Comparison of ENCODE assay signal across 8 cellular contexts in the genomic region with DNA sequence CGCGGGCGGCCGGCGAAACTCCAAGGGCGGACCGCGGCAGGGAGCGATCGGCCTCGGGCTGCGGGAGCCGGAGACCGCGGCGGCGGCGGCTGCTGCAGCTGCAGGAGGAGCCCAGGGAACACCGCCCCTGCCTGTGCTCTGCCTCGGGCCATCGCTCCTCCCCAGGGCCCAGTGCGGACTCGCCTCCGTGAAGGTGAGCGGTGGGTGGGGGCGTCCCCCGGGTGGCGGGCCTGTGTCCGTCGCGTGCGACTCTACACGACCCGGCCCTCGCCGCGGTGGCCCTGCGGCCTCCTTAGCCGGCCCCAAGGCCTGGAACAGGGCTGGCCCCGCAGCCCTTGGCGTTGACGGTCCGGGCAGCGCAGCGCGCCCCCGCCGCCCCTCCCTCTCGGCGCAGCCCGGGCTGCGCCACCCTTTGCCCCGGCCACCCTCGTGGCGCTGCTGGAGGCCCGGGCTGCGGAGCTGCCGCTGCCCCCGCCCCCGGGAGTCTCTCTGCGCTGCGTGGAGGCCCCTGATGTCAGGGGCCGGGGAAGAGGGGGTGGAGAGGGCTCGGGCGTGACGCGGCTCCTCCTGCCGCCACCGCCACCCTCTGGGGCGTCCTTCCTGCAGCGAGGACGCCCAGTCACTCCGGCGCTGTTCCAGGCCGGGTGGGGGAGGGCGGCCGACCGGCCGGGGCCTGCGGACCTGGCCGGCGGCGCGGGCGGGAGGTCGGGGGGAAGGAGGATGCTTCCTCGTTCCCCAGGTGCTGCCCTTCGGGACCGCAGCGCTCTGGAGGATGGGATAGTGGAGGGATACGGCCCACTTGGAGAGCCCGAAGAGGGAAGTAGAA. TPM values are rescaled to one million over a fixed set of nuclear protein-coding genes. Genes with fewer than 3 reads are reported as not detected.
DNase-seq lines count a peak whose midpoint lies in the region; ATAC-seq and TF ChIP-seq lines count a peak whose summit lies in the region.

No MANE protein-coding gene starts in this region.

- peak; percentile 53 for ATAC-seq in HG02678 (IDR thresholded peaks at IDR 0.05; ENCODE audit: unreplicated experiment)
- ATAC-seq in activated CD8-positive, alpha-beta memory T cell treated with anti-CD3 and anti-CD28 coated beads, Interleukin-2, amount 10 ng/mL, durations not matched to agents 7 days and 5 days, result peak; percentile 67

- peaks cover 7% of the 10 kb centered on the region for H3K36me3 ChIP-seq in mucosa of stomach (ENCODE audit: control insufficient read depth, insufficient read depth, low read length)

- H3K4me1 ChIP-seq in mucosa of stomach (ENCODE audit: control insufficient read depth, insufficient read depth, low read length), result peaks cover 19% of the 10 kb centered on the region

- no peaks in the 10 kb centered on the region for H3K27me3 ChIP-seq in mucosa of stomach (ENCODE audit: control insufficient read depth, insufficient read depth, low read length)

- peak overlapping the region; percentile 77 for H3K27ac Mint-ChIP-seq in activated CD8-positive, alpha-beta memory T cell treated with anti-CD3 and anti-CD28 coated beads, Interleukin-2, amount 10 ng/mL, durations not matched to agents 7 days and 5 days

- H3K4me1 Mint-ChIP-seq in activated CD8-positive, alpha-beta memory T cell treated with anti-CD3 and anti-CD28 coated beads, Interleukin-2, amount 10 ng/mL, durations not matched to agents 7 days and 5 days, result peaks cover 35% of the 10 kb centered on the region

- CTCF ChIA-PET in activated CD8-positive, alpha-beta memory T cell treated with anti-CD3 and anti-CD28 coated beads, Interleukin-2, amount 10 ng/mL, durations not matched to agents 7 days and 5 days (lab: Charles Lee), result interaction anchor here (0.6 to 2.9 kb wide), 3 partner anchors 29 to 196 kb away, joined by 4 to 8 read pairs (median 6); no protein-coding TSS in a partner anchor

- H3K9ac ChIP-seq in mucosa of stomach (ENCODE audit: low read length), result peak overlapping the region; percentile 86

- no peak for TF ChIP-seq CTCF in epithelial cell of esophagus (IDR thresholded peaks at IDR 0.05; ENCODE audit: insufficient read depth, low read depth, low read length, missing control alignments)

- DNase-seq in DMS 273 (lab: John Stamatoyannopoulos, UW; ENCODE audit: unreplicated experiment) (peak; percentile 68), DMS 273 treated with DMSO at 0.1 percent for 48 hours (lab: John Stamatoyannopoulos, UW) (no peak), NCI-H510A (lab: John Stamatoyannopoulos, UW) (peak; percentile 33), epithelial cell of esophagus (ENCODE audit: low read depth) (peak; percentile 48)
- peak; percentile 81 for DNase-seq in activated CD8-positive, alpha-beta memory T cell treated with anti-CD3 and anti-CD28 coated beads, Interleukin-2, amount 10 ng/mL, durations not matched to agents 7 days and 5 days
- peak; percentile 30 to 39 for DNase-seq in stimulated activated CD8-positive, alpha-beta memory T cell treated with anti-CD3 and anti-CD28 coated beads, Interleukin-7, amount 100 ng/mL, for 1 hour (ENCODE audit: low read depth in 2 of 2)

- peak overlapping the region; percentile 82 for H3K4me3 Mint-ChIP-seq in activated CD8-positive, alpha-beta memory T cell treated with anti-CD3 and anti-CD28 coated beads, Interleukin-2, amount 10 ng/mL, durations not matched to agents 7 days and 5 days

- peaks cover 13% of the 10 kb centered on the region for H3K27me3 Mint-ChIP-seq in activated CD8-positive, alpha-beta memory T cell treated with anti-CD3 and anti-CD28 coated beads, Interleukin-2, amount 10 ng/mL, durations not matched to agents 7 days and 5 days

- H3K4me3 ChIP-seq in epithelial cell of esophagus (ENCODE audit: low read length) (peak overlapping the region; percentile 87), mucosa of stomach (ENCODE audit: low read length) (peak overlapping the region; percentile 76)

- H3K36me3 Mint-ChIP-seq in activated CD8-positive, alpha-beta memory T cell treated with anti-CD3 and anti-CD28 coated beads, Interleukin-2, amount 10 ng/mL, durations not matched to agents 7 days and 5 days, result peaks cover 23% of the 10 kb centered on the region

- H3K9me3 Mint-ChIP-seq in activated CD8-positive, alpha-beta memory T cell treated with anti-CD3 and anti-CD28 coated beads, Interleukin-2, amount 10 ng/mL, durations not matched to agents 7 days and 5 days (ENCODE audit: low read depth), result no peaks in the 10 kb centered on the region

- no peaks in the 10 kb centered on the region for H3K9me3 ChIP-seq in mucosa of stomach (ENCODE audit: control insufficient read depth, low read length)

RNA-seq across cellular contexts. Expression of a gene that starts 0.5 kb away (rescaled TPM):
- total RNA-seq in activated CD8-positive, alpha-beta memory T cell treated with anti-CD3 and anti-CD28 coated beads, Interleukin-2, amount 10 ng/mL, durations not matched to agents 7 days and 5 days, result 10 to 100 TPM; 23.7 to 31.0 TPM
